ENCODE assay signal across 8 cellular contexts in the genomic region with DNA sequence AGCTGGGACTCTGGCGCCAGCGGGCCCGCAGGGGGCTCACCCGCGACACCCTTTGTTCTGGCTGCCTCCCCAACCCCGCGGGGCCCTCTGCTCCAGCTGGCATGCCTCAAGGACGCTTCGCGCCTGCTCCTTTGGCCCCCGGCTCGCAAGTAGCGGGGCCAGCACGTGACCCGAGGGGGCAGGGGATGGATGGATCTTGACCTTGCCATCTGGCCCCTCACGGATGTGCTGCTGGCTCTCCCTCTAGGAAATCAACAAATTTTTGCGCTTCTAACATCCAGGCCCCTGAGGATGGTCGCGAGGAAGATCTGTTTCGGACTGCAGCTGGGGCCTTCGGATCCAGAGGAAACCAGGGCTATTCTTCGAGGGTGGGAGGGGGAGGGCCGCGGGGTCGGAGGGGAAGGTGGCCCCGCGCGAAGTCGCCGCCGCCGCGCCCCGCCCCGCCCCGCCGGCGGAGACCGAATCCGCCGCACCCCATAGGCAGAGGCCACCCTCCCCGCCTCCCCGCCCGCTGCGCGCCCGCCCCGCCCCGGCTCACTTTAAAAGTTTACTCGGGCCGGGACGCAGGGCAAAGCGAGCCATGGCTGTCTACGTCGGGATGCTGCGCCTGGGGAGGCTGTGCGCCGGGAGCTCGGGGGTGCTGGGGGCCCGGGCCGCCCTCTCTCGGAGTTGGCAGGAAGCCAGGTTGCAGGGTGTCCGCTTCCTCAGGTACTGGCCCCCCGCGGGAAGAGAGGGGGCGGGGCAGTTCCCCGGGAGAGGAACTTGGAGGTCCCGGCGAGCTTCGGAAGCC. TPM values are rescaled to one million over a fixed set of nuclear protein-coding genes. Genes with fewer than 3 reads are reported as not detected.
DNase-seq lines count a peak whose midpoint lies in the region; TF ChIP-seq lines count a peak whose summit lies in the region.

A gene with protein sequence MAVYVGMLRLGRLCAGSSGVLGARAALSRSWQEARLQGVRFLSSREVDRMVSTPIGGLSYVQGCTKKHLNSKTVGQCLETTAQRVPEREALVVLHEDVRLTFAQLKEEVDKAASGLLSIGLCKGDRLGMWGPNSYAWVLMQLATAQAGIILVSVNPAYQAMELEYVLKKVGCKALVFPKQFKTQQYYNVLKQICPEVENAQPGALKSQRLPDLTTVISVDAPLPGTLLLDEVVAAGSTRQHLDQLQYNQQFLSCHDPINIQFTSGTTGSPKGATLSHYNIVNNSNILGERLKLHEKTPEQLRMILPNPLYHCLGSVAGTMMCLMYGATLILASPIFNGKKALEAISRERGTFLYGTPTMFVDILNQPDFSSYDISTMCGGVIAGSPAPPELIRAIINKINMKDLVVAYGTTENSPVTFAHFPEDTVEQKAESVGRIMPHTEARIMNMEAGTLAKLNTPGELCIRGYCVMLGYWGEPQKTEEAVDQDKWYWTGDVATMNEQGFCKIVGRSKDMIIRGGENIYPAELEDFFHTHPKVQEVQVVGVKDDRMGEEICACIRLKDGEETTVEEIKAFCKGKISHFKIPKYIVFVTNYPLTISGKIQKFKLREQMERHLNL (plus strand): TSS at position 537 of the 790 bp plus-strand sequence. CDS start 44 bp downstream, at position 581.

- in situ Hi-C loops in HAP-1 (cut with MboI; ENCODE audit: low sequenced_read_pairs): no loop called here

- TF ChIP-seq CTCF in epithelial cell of esophagus (IDR thresholded peaks at IDR 0.05; ENCODE audit: insufficient read depth, low read depth, low read length, missing control alignments): no peak

- H3K4me1 ChIP-seq in HAP-1: peaks cover 11% of the 10 kb centered on the region; the same call in 1 of the 2 replicates
- peaks cover 30 to 42% of the 10 kb centered on the region in 2 donors for H3K4me1 ChIP-seq in mucosa of rectum (ENCODE audit: control insufficient read depth in 2 of 2, insufficient read depth in 2 of 2, low read length in 2 of 2)

- no peaks in the 10 kb centered on the region for H3K36me3 ChIP-seq in HAP-1 (replicated peaks)
- H3K36me3 ChIP-seq in mucosa of rectum (ENCODE audit: control insufficient read depth in 2 of 2, insufficient read depth in 2 of 2, low read length in 2 of 2): no peaks in the 10 kb centered on the region

- H3K4me3 ChIP-seq in HAP-1 (peak within 1 kb of the TSS; percentile 62), epithelial cell of esophagus (ENCODE audit: low read length) (peak within 1 kb of the TSS; percentile 69), mucosa of rectum (ENCODE audit: low read length in 2 of 2) (peak within 1 kb of the TSS; percentile 79 to 88)

- H3K27me3 ChIP-seq in HAP-1 (ENCODE audit: low read depth) (no peaks in the 10 kb centered on the region), mucosa of rectum (ENCODE audit: control insufficient read depth in 2 of 2, insufficient read depth in 2 of 2, low read length in 2 of 2) (no peaks in the 10 kb centered on the region)

- H3K9me3 ChIP-seq in HAP-1: no peaks in the 10 kb centered on the region
- no peaks in the 10 kb centered on the region for H3K9me3 ChIP-seq in mucosa of rectum (ENCODE audit: control insufficient read depth in 2 of 2, low read length in 2 of 2)

- H3K27ac ChIP-seq in mucosa of rectum (ENCODE audit: low read depth in 2 of 2, low read length in 2 of 2): peak within 1 kb of the TSS; percentile 82

- H3K9ac ChIP-seq in mucosa of rectum (ENCODE audit: low read depth in 1 of 2, low read length in 2 of 2): peak within 1 kb of the TSS; percentile 80 to 90

- DNase-seq in Daoy (ENCODE audit: low read depth) (peak; percentile 59), HAP-1 (ENCODE audit: low spot score in 2 of 2) (peak; percentile 56 to 84), NCI-H69 (lab: John Stamatoyannopoulos, UW) (peak; percentile 66), epithelial cell of esophagus (ENCODE audit: low read depth) (peak; percentile 66), SHP77 (lab: John Stamatoyannopoulos, UW) (no peak)
- peak; percentile 25 for DNase-seq in activated CD8-positive, alpha-beta memory T cell treated with anti-CD3 and anti-CD28 coated beads, Interleukin-2, amount 50 U/mL, for 1 hour (ENCODE audit: extremely low read depth)
- peak; percentile 82 for DNase-seq in stimulated activated CD8-positive, alpha-beta memory T cell treated with anti-CD3 and anti-CD28 coated beads, Interleukin-4, amount 100 ng/mL, for 48 hours

RNA-seq across cellular contexts. Expression of the gene that starts here (rescaled TPM):
- total RNA-seq in Daoy (2014; rRNA removed; shearing (Covaris generic)): 8.2 and 19.3 TPM in 2 replicates

Comparison
In these comparisons a context has a peak if more than half of its experiments do, and no peak if none do; other contexts are left out.
1. DNase-seq: peak in Daoy (single experiment), HAP-1 (2 of 2), NCI-H69 (single experiment), activated CD8-positive, alpha-beta memory T cell treated with anti-CD3 and anti-CD28 coated beads, Interleukin-2, amount 50 U/mL, for 1 hour (single experiment), epithelial cell of esophagus (single experiment) and stimulated activated CD8-positive, alpha-beta memory T cell treated with anti-CD3 and anti-CD28 coated beads, Interleukin-4, amount 100 ng/mL, for 48 hours (single experiment); none in SHP77 (0 of 2).
2. Peak in every context shown above with its lines, with median percentiles within 50 percentile points of each other: H3K4me3 ChIP-seq.